ENCODE assay signal across 8 cellular contexts in genomic region chr18:9334351-9335254, GRCh38. TPM values are rescaled to one million over a fixed set of nuclear protein-coding genes. Genes with fewer than 3 reads are reported as not detected.
DNase-seq lines count a peak whose midpoint lies in the region; ATAC-seq, FAIRE-seq and TF ChIP-seq lines count a peak whose summit lies in the region.

TWSG1 (plus strand) TSS chr18:9334773; CDS start chr18:9337230, 2,457 bp downstream.

- intact Hi-C loops in left ventricle myocardium superior (cut with micrococcal nuclease) (no loop called here), psoas muscle (cut with DNase I) (loop anchor here (5.0 to 10.0 kb wide), 3 partner anchors 143 to 260 kb away; partner anchors contain the start of gene RALBP1 (in 1 of the 2))

- H3K36me3 ChIP-seq in psoas muscle (ENCODE audit: insufficient read depth in 1 of 2, low read depth in 1 of 2) = peaks cover 0 to 26% of the 10 kb centered on the region in 2 donors
- no peaks in the 10 kb centered on the region for H3K36me3 ChIP-seq in urinary bladder (ENCODE audit: insufficient read depth)

- peak; percentile 58; the same call in 1 of the 2 replicates for TF ChIP-seq POLR2A in GM12892 (IDR thresholded peaks at IDR 0.05; ENCODE audit: low read depth, low read length)

- TF ChIP-seq CTCF in psoas muscle (IDR thresholded peaks at IDR 0.05) = peak; percentile 36

- DNase-seq in GM12892 (ENCODE audit: insufficient read length) = peak; percentile 90
- DNase-seq in NCI-H128 (lab: John Stamatoyannopoulos, UW; ENCODE audit: unreplicated experiment) = peak; percentile 76
- DNase-seq in T-helper 1 cell = peak; percentile 90 to 94 (median 92)
- peak; percentile 42 to 95 (median 88) for DNase-seq in amygdala (lab: John Stamatoyannopoulos, UW)
- DNase-seq in left ventricle myocardium superior = peak; percentile 96
- peak; percentile 94 to 97 for DNase-seq in psoas muscle

- no peaks in the 10 kb centered on the region for H3K27me3 ChIP-seq in psoas muscle (ENCODE audit: insufficient read depth in 3 of 3, low read length in 2 of 3)

- FAIRE-seq in GM12892 (lab: Jason Lieb, UNC) = peak; percentile 93

- H3K27ac ChIP-seq in psoas muscle (peak within 1 kb of the TSS; percentile 80), urinary bladder (ENCODE audit: low read depth) (peak within 1 kb of the TSS; percentile 89)

- no peaks in the 10 kb centered on the region for H3K9me3 ChIP-seq in psoas muscle

- H3K4me1 ChIP-seq in psoas muscle (peaks cover 11% of the 10 kb centered on the region), urinary bladder (ENCODE audit: insufficient read depth) (no peaks in the 10 kb centered on the region)

- H3K4me3 ChIP-seq in psoas muscle = peak within 1 kb of the TSS; percentile 91
- peak within 1 kb of the TSS; percentile 89 for H3K4me3 ChIP-seq in urinary bladder (ENCODE audit: low read depth, low read length)

- whole genome bisulfite sequencing in psoas muscle, 3 donors = 0 to 1% (median 1%) methylated on average over 53 to 104 of the region's 104 CpGs
- WGBS in urinary bladder = under 1% methylated on average over 104 of the region's 104 CpGs

- ATAC-seq in HG02759 (IDR thresholded peaks at IDR 0.05; ENCODE audit: unreplicated experiment) (peak; percentile 84), left ventricle myocardium superior (peak; percentile 97), psoas muscle (peak; percentile 93 to 96 (median 96))

RNA-seq across cellular contexts. Expression of gene TWSG1, which starts in this region (rescaled TPM):
- 47.1 TPM for polyA plus RNA-seq in GM12892 (2012; ENCODE audit: missing spikeins)
- total RNA-seq in left ventricle myocardium superior (10.0 TPM), psoas muscle (1 to 10 TPM; 6.2 to 8.5 (median 7.7) TPM), urinary bladder (160 TPM)
- polyA plus RNA-seq in psoas muscle (1 to 10 TPM; 3.6 to 7.0 (median 3.9) TPM), urinary bladder (55.0 TPM)

Comparison
In these comparisons a context has a peak if more than half of its experiments do, and no peak if none do; other contexts are left out.
1. Peak in every context shown above with its lines: DNase-seq, ATAC-seq, H3K4me3 ChIP-seq and H3K27ac ChIP-seq.
2. RNA of gene TWSG1 (total RNA-seq): 160 TPM in urinary bladder (single experiment); 10.0 TPM in left ventricle myocardium superior (single experiment) and 6.2 to 8.5 TPM in psoas muscle; every median in the first group is over 10 times any median in the second.